In the genomic region with DNA sequence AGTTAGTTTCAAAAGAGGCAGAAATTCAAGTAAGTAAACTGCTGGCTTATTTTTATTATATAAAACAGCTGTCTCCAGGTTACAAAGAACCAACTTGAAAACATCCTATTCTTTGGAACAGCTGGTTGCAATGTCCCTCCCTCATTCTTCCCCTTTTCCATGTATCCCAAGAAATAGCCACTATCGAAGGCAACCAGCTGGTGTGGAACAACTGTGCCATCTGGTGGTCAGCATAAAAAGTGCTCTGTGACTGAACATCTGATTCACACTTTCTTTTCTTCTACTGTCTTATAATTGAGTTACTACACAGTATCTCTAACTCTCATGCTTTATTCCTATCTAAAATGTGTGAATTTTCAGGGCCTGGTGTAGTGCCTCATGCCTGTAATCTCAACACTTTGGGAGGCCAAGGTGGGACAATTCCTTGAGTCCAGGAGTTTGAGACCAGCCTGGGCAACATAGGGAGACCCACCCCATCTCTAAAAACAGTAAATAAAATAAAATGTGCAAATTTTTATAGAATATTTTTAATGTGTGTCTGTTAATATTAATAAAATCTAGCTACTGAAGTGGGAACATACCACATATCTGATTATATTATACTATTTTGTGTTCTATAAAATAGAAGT, we compare ENCODE assay signal across 8 cellular contexts. TPM values are rescaled to one million over a fixed set of nuclear protein-coding genes. Genes with fewer than 3 reads are reported as not detected.
DNase-seq lines count a peak whose midpoint lies in the region; ATAC-seq and TF ChIP-seq lines count a peak whose summit lies in the region.

No MANE protein-coding gene starts in this region.

- H3K36me3 Mint-ChIP-seq in natural killer cell: no peaks in the 10 kb centered on the region

- peaks cover 14 to 19% of the 10 kb centered on the region in 2 donors for H3K4me1 Mint-ChIP-seq in natural killer cell

- no peak overlapping the region for H3K27ac Mint-ChIP-seq in natural killer cell

- DNase-seq in CD1c-positive myeloid dendritic cell (ENCODE audit: extremely low spot score) (peak; percentile 70), H4 (ENCODE audit: low spot score) (peak; percentile 70), NCI-H2227 treated with DMSO at 0.1 percent for 48 hours (lab: John Stamatoyannopoulos, UW) (peak; percentile 53), fibroblast of gingiva (ENCODE audit: low read depth) (peak; percentile 61), natural killer cell (no peak)
- DNase-seq in activated CD4-positive, alpha-beta T cell treated with anti-CD3 and anti-CD28 coated beads, Interleukin-2, amount 50 U/mL, for 4 hours: peak; percentile 15 to 22

- peak; percentile 82 for TF ChIP-seq CTCF in natural killer cell (IDR thresholded peaks at IDR 0.05)

- H3K9me3 Mint-ChIP-seq in natural killer cell: no peaks in the 10 kb centered on the region

- ATAC-seq in natural killer cell (peak; percentile 67 to 70 (median 68)), GM19035 (IDR thresholded peaks at IDR 0.05; ENCODE audit: unreplicated experiment) (no peak), HG03108 (IDR thresholded peaks at IDR 0.05; ENCODE audit: unreplicated experiment) (no peak)

- intact Hi-C loops in natural killer cell (cut with micrococcal nuclease): loop anchor here (1.0 to 2.0 kb wide), 3 partner anchors 591 to 825 kb away; no protein-coding TSS in a partner anchor

- H3K27me3 Mint-ChIP-seq in natural killer cell (ENCODE audit: low read depth in 2 of 2): no peaks in the 10 kb centered on the region

- peak overlapping the region; percentile 13 for H3K4me3 Mint-ChIP-seq in natural killer cell

RNA-seq across cellular contexts. Expression of a gene that starts 9.6 kb away (rescaled TPM):
- 7.9 and 10.9 TPM in 2 replicates for total RNA-seq in H4 (2014; rRNA removed; shearing (Covaris generic))
- total RNA-seq in natural killer cell: 10 to 100 TPM in 2 of 3 donors, 1 to 10 TPM in 1; 8.9 to 16.0 (median 11.4) TPM

Comparison
In these comparisons a context has a peak if more than half of its experiments do, and no peak if none do; other contexts are left out.
1. ATAC-seq: peak in natural killer cell (3 of 3); none in GM19035 (single experiment) and HG03108 (single experiment).